In genomic region chr1:8554956-8555534, GRCh38 we compare ENCODE assay signal across 12 cellular contexts.
A peak's percentile ranks its signal among the peaks of the same experiment; 100 is the strongest.
DNase-seq lines count a peak whose midpoint lies in the region; TF ChIP-seq lines count a peak whose summit lies in the region.
"Had no signal": no experiment of that assay in that cellular context is flagged by ENCODE, and none has a peak within 500 bp of the region (broad histone marks: within the 10 kb centered on the region; RNA-seq: fewer than 3 reads in every experiment).

No MANE protein-coding gene starts in this region.

- DNase-seq in NCI-H2029 (lab: John Stamatoyannopoulos, UW): peak; percentile 5
- no peak for DNase-seq in NCI-H2029 treated with DMSO at 0.1 percent for 48 hours (lab: John Stamatoyannopoulos, UW)
- peak; percentile 65 for DNase-seq in RPMI7951 (ENCODE audit: low read depth)
- DNase-seq in spleen: no peak
- no peak for DNase-seq in hepatocyte (ENCODE audit: low spot score)
- DNase-seq in Peyer's patch: no peak
- no peak for DNase-seq in dorsolateral prefrontal cortex
- DNase-seq: activated CD8-positive, alpha-beta memory T cell treated with anti-CD3 and anti-CD28 coated beads, Interleukin-2, amount 50 U/mL, for 48 hours; NCI-H1105 treated with DMSO at 0.1 percent for 48 hours; SHP77 treated with DMSO at 0.1 percent for 48 hours had no signal

- H4K20me1 ChIP-seq in hepatocyte (ENCODE audit: insufficient read depth, poor library complexity, severe bottlenecking): no peaks in the 10 kb centered on the region

- H3K36me3 ChIP-seq in ectodermal cell (ENCODE audit: control insufficient read depth, insufficient read depth, low read length): peaks cover 15% of the 10 kb centered on the region
- peaks cover 0 to 30% (median 3%) of the 10 kb centered on the region in 6 donors for H3K36me3 ChIP-seq in spleen
- H3K36me3 ChIP-seq in hepatocyte (replicated peaks; ENCODE audit: insufficient read depth, low read depth): no peaks in the 10 kb centered on the region
- H3K36me3 ChIP-seq in Peyer's patch: no peaks in the 10 kb centered on the region

- H3K27ac ChIP-seq in ectodermal cell (ENCODE audit: insufficient read depth, low read depth, low read length, poor library complexity, severe bottlenecking) (peak overlapping the region; percentile 33), spleen (peak overlapping the region in 6 of 8 donors; percentile 3 to 57 (median 18)), hepatocyte (no peak overlapping the region), Peyer's patch (no peak overlapping the region), dorsolateral prefrontal cortex (peak overlapping the region in 7 of 59 donors; percentile 2 to 36 (median 8))

- peaks cover 65% of the 10 kb centered on the region for H3K79me2 ChIP-seq in hepatocyte

- H2AFZ ChIP-seq in hepatocyte: no peak overlapping the region

- H3K9me3 ChIP-seq in ectodermal cell (ENCODE audit: control insufficient read depth, low read length) (no peaks in the 10 kb centered on the region), spleen (no peaks in the 10 kb centered on the region), hepatocyte (ENCODE audit: low read depth) (no peaks in the 10 kb centered on the region), Peyer's patch (no peaks in the 10 kb centered on the region)

- H3K4me3 ChIP-seq in ectodermal cell (ENCODE audit: insufficient read depth, low read depth, low read length) (no peak overlapping the region), spleen (no peak overlapping the region), hepatocyte (no peak overlapping the region), Peyer's patch (no peak overlapping the region), dorsolateral prefrontal cortex (no peak overlapping the region)
- H3K4me3 ChIP-seq: lung had no signal

- no peaks in the 10 kb centered on the region for H3K27me3 ChIP-seq in ectodermal cell (ENCODE audit: control insufficient read depth, insufficient read depth, low read length, poor library complexity, severe bottlenecking)
- no peaks in the 10 kb centered on the region for H3K27me3 ChIP-seq in spleen (replicated peaks in 1 of 7)
- H3K27me3 ChIP-seq in hepatocyte: no peaks in the 10 kb centered on the region
- no peaks in the 10 kb centered on the region for H3K27me3 ChIP-seq in Peyer's patch
- no peaks in the 10 kb centered on the region for H3K27me3 ChIP-seq in dorsolateral prefrontal cortex

- intact Hi-C loops in spleen (cut with DNase I; ENCODE audit: low total_unique reads): no loop called here
- intact Hi-C loops in dorsolateral prefrontal cortex (cut with DNase I): loop anchor here in 1 of 2 donors (5.0 kb wide), 1 partner anchor 172 kb away; no protein-coding TSS in a partner anchor

- WGBS in ectodermal cell, 2 experiments: 94 to 98% methylated on average over 2 of the region's 2 CpGs
- 67 to 87% (median 79%) methylated on average over 2 of the region's 2 CpGs for WGBS in spleen, 5 donors
- WGBS in hepatocyte (ENCODE audit: low lambda C conversion rate, missing lambda C conversion rate): 89% methylated on average over 2 of the region's 2 CpGs

- H3K4me1 ChIP-seq in ectodermal cell (ENCODE audit: control insufficient read depth, insufficient read depth, low read length) (peaks cover 24% of the 10 kb centered on the region), spleen (peaks cover 6 to 35% (median 11%) of the 10 kb centered on the region in 6 donors), hepatocyte (ENCODE audit: insufficient read depth) (peaks cover 17% of the 10 kb centered on the region), Peyer's patch (no peaks in the 10 kb centered on the region)

- no peak overlapping the region for H3K4me2 ChIP-seq in hepatocyte

- no peaks in the 10 kb centered on the region for H3K9me2 ChIP-seq in hepatocyte (replicated peaks; ENCODE audit: insufficient read depth)

- no peak for TF ChIP-seq POLR2A in spleen (IDR thresholded peaks at IDR 0.05)
- no peak for TF ChIP-seq POLR2A in Peyer's patch (IDR thresholded peaks at IDR 0.05)

- TF ChIP-seq CTCF in spleen (IDR thresholded peaks at IDR 0.05 in 8 of 11, conservative IDR thresholded peaks at IDR 0.05 in 3 of 11): no peak
- no peak for TF ChIP-seq CTCF in hepatocyte (IDR thresholded peaks at IDR 0.05; ENCODE audit: poor library complexity)
- no peak for TF ChIP-seq CTCF in Peyer's patch (IDR thresholded peaks at IDR 0.05)
- TF ChIP-seq CTCF in dorsolateral prefrontal cortex (IDR thresholded peaks at IDR 0.05 in 54 of 56, conservative IDR thresholded peaks at IDR 0.05 in 2 of 56; ENCODE audit: low read depth in 1 of 56, partially characterized antibody in 56 of 56): no peak

Comparison
In these comparisons a context has a peak if more than half of its experiments do, and no peak if none do; other contexts are left out.
1. DNase-seq: peak in NCI-H2029 (single experiment) and RPMI7951 (single experiment); none in NCI-H2029 treated with DMSO at 0.1 percent for 48 hours (single experiment), spleen (single experiment), hepatocyte (single experiment), Peyer's patch (0 of 3) and dorsolateral prefrontal cortex (0 of 10).
2. H3K27ac ChIP-seq: peak in ectodermal cell (single experiment) and spleen (6 of 8); none in hepatocyte (single experiment) and Peyer's patch (0 of 4).